22 cellular contexts compared by ENCODE assay signal in genomic region chr11:93497575-93497974, GRCh38. TPM values are rescaled to one million over a fixed set of nuclear protein-coding genes. Genes with fewer than 3 reads are reported as not detected.
DNase-seq lines count a peak whose midpoint lies in the region; ATAC-seq and TF ChIP-seq lines count a peak whose summit lies in the region.
"Had no signal": no experiment of that assay in that cellular context is flagged by ENCODE, and none has a peak within 500 bp of the region (broad histone marks: within the 10 kb centered on the region; RNA-seq: fewer than 3 reads in every experiment).

No MANE protein-coding gene starts in this region.

- intact Hi-C loops in naive thymus-derived CD4-positive, alpha-beta T cell (cut with micrococcal nuclease), result no loop called here

- TF ChIP-seq CTCF in HL-60 (IDR thresholded peaks at IDR 0.05; ENCODE audit: insufficient read depth, low read length), result no peak

- H3K4me3 ChIP-seq in HL-60 (replicated peaks; ENCODE audit: insufficient read depth, low read length), result no peak overlapping the region
- no peak overlapping the region for H3K4me3 ChIP-seq in naive thymus-derived CD4-positive, alpha-beta T cell (ENCODE audit: low read length)
- no peak overlapping the region for H3K4me3 ChIP-seq in CD8-positive, alpha-beta memory T cell (ENCODE audit: low read length)
- H3K4me3 ChIP-seq: ascending aorta; BLaER1 treated with 17β-estradiol and CSF1 and Interleukin-3, amounts not matched to agents 10 nM and 100 nM; lung had no signal

- peaks cover 0 to 2% (median 0%) of the 10 kb centered on the region in 11 donors for H3K9me3 Mint-ChIP-seq in naive thymus-derived CD4-positive, alpha-beta T cell
- H3K9me3 Mint-ChIP-seq in CD8-positive, alpha-beta memory T cell, result no peaks in the 10 kb centered on the region
- H3K9me3 Mint-ChIP-seq: activated CD8-positive, alpha-beta T cell treated with anti-CD3 and anti-CD28 coated beads for 36 hours; activated naive CD8-positive, alpha-beta T cell treated with anti-CD3 and anti-CD28 coated beads for 36 hours had no signal

- H3K27me3 ChIP-seq in HL-60 (ENCODE audit: insufficient read depth, poor library complexity, severe bottlenecking), result no peaks in the 10 kb centered on the region
- no peaks in the 10 kb centered on the region for H3K27me3 ChIP-seq in naive thymus-derived CD4-positive, alpha-beta T cell (ENCODE audit: control insufficient read depth in 2 of 2, insufficient read depth in 2 of 2, low read length in 2 of 2)
- no peaks in the 10 kb centered on the region for H3K27me3 ChIP-seq in CD8-positive, alpha-beta memory T cell (ENCODE audit: insufficient read depth, low read length, poor library complexity, severe bottlenecking)
- H3K27me3 ChIP-seq: ascending aorta; BLaER1 treated with 17β-estradiol and CSF1 and Interleukin-3, amounts not matched to agents 10 nM and 100 nM had no signal

- H3K36me3 Mint-ChIP-seq in naive thymus-derived CD4-positive, alpha-beta T cell, result peaks cover 0 to 10% (median 0%) of the 10 kb centered on the region in 5 donors
- H3K36me3 Mint-ChIP-seq in CD8-positive, alpha-beta memory T cell, result no peaks in the 10 kb centered on the region
- H3K36me3 Mint-ChIP-seq: activated naive CD8-positive, alpha-beta T cell treated with anti-CD3 and anti-CD28 coated beads for 36 hours had no signal

- H3K9me3 ChIP-seq in naive thymus-derived CD4-positive, alpha-beta T cell (ENCODE audit: control insufficient read depth in 2 of 3, low read length in 3 of 3), result no peaks in the 10 kb centered on the region
- H3K9me3 ChIP-seq in CD8-positive, alpha-beta memory T cell (ENCODE audit: low read length), result no peaks in the 10 kb centered on the region
- H3K9me3 ChIP-seq: ascending aorta; BLaER1 treated with 17β-estradiol and CSF1 and Interleukin-3, amounts not matched to agents 10 nM and 100 nM had no signal

- H3K36me3 ChIP-seq in naive thymus-derived CD4-positive, alpha-beta T cell (ENCODE audit: control insufficient read depth in 2 of 3, insufficient read depth in 3 of 3, low read length in 3 of 3), result no peaks in the 10 kb centered on the region
- H3K36me3 ChIP-seq in CD8-positive, alpha-beta memory T cell (ENCODE audit: insufficient read depth, low read length), result no peaks in the 10 kb centered on the region

- POLR2A ChIA-PET in naive thymus-derived CD4-positive, alpha-beta T cell (lab: Charles Lee), result no interaction called here
- POLR2A ChIA-PET in CD8-positive, alpha-beta memory T cell (lab: Charles Lee), result no interaction called here

- peak overlapping the region; percentile 17; the same call in 1 of the 2 replicates for H3K27ac ChIP-seq in HL-60 (replicated peaks)
- no peak overlapping the region for H3K27ac ChIP-seq in naive thymus-derived CD4-positive, alpha-beta T cell (ENCODE audit: low read depth, low read length)
- no peak overlapping the region for H3K27ac ChIP-seq in CD8-positive, alpha-beta memory T cell (ENCODE audit: low read depth, low read length)
- H3K27ac ChIP-seq: ascending aorta; BLaER1 treated with 17β-estradiol and CSF1 and Interleukin-3, amounts not matched to agents 10 nM and 100 nM; RWPE1 had no signal

- peaks cover 0 to 7% (median 0%) of the 10 kb centered on the region in 7 donors for H3K4me1 Mint-ChIP-seq in naive thymus-derived CD4-positive, alpha-beta T cell
- H3K4me1 Mint-ChIP-seq in CD8-positive, alpha-beta memory T cell, result no peaks in the 10 kb centered on the region
- H3K4me1 Mint-ChIP-seq: activated naive CD8-positive, alpha-beta T cell treated with anti-CD3 and anti-CD28 coated beads for 36 hours had no signal

- peak; percentile 26 for ATAC-seq in naive thymus-derived CD4-positive, alpha-beta T cell
- no peak for ATAC-seq in HG03139 (IDR thresholded peaks at IDR 0.05; ENCODE audit: unreplicated experiment)
- ATAC-seq: activated CD8-positive, alpha-beta T cell treated with anti-CD3 and anti-CD28 coated beads for 36 hours had no signal

- H3K4me3 Mint-ChIP-seq in naive thymus-derived CD4-positive, alpha-beta T cell, result no peak overlapping the region
- H3K4me3 Mint-ChIP-seq in CD8-positive, alpha-beta memory T cell, result no peak overlapping the region
- H3K4me3 Mint-ChIP-seq: activated CD8-positive, alpha-beta T cell treated with anti-CD3 and anti-CD28 coated beads for 36 hours; activated naive CD8-positive, alpha-beta T cell treated with anti-CD3 and anti-CD28 coated beads for 36 hours had no signal

- CTCF ChIA-PET in naive thymus-derived CD4-positive, alpha-beta T cell (lab: Charles Lee), result no interaction called here
- CTCF ChIA-PET in CD8-positive, alpha-beta memory T cell (lab: Charles Lee), result no interaction called here

- DNase-seq in AML-193 (lab: John Stamatoyannopoulos, UW), result peak; percentile 39 to 47
- DNase-seq in HL-60 (ENCODE audit: low read depth in 1 of 2, low spot score in 1 of 2), result peak; percentile 7 to 81
- peak; percentile 13 for DNase-seq in RPMI8226
- no peak for DNase-seq in naive thymus-derived CD4-positive, alpha-beta T cell
- DNase-seq in C1 segment of cervical spinal cord (lab: John Stamatoyannopoulos, UW), result no peak
- DNase-seq in CD8-positive, alpha-beta memory T cell, result no peak
- DNase-seq: activated CD4-positive, CD25-positive, alpha-beta regulatory T cell; activated CD8-positive, alpha-beta T cell treated with anti-CD3 and anti-CD28 coated beads for 36 hours; activated naive CD8-positive, alpha-beta T cell treated with anti-CD3 and anti-CD28 coated beads for 36 hours; caudate nucleus; kidney; NCI-H146; NK-92 treated with Interleukin-12 subunit alpha and Interleukin-12 subunit beta, amount 100 ng/mL, for 24 hours; nucleus accumbens; small intestine; stimulated activated CD4-positive, alpha-beta T cell treated with anti-CD3 and anti-CD28 coated beads, Interleukin-1b, Interleukin-23, amount 100 ng/mL, for 48 hours; T1000 had no signal

- no peaks in the 10 kb centered on the region for H3K4me1 ChIP-seq in naive thymus-derived CD4-positive, alpha-beta T cell (ENCODE audit: control insufficient read depth in 2 of 2, insufficient read depth in 2 of 2, low read length in 2 of 2)
- no peaks in the 10 kb centered on the region for H3K4me1 ChIP-seq in CD8-positive, alpha-beta memory T cell (ENCODE audit: insufficient read depth, low read length)
- H3K4me1 ChIP-seq: ascending aorta had no signal

- no peaks in the 10 kb centered on the region for H3K27me3 Mint-ChIP-seq in naive thymus-derived CD4-positive, alpha-beta T cell
- no peaks in the 10 kb centered on the region for H3K27me3 Mint-ChIP-seq in CD8-positive, alpha-beta memory T cell
- H3K27me3 Mint-ChIP-seq: activated CD8-positive, alpha-beta T cell treated with anti-CD3 and anti-CD28 coated beads for 36 hours; activated naive CD8-positive, alpha-beta T cell treated with anti-CD3 and anti-CD28 coated beads for 36 hours had no signal

- H3K27ac Mint-ChIP-seq in naive thymus-derived CD4-positive, alpha-beta T cell, result no peak overlapping the region
- H3K27ac Mint-ChIP-seq in CD8-positive, alpha-beta memory T cell, result no peak overlapping the region
- H3K27ac Mint-ChIP-seq: activated CD8-positive, alpha-beta T cell treated with anti-CD3 and anti-CD28 coated beads for 36 hours; activated naive CD8-positive, alpha-beta T cell treated with anti-CD3 and anti-CD28 coated beads for 36 hours had no signal

RNA-seq across cellular contexts. Expression of gene SMCO4, which starts 45.6 kb away (rescaled TPM):
- total RNA-seq in naive thymus-derived CD4-positive, alpha-beta T cell, result 10 to 100 TPM in 2 of 5 experiments, 1 to 10 TPM in 3; 2.9 to 34.7 (median 5.9) TPM
- 1 to 10 TPM in 1 of 2 donors, under 1 TPM in 1; 0.97 to 3.9 TPM for polyA plus RNA-seq in naive thymus-derived CD4-positive, alpha-beta T cell
- 10 to 100 TPM in 1 of 2 experiments, 1 to 10 TPM in 1; 8.2 to 10.8 TPM for total RNA-seq in CD8-positive, alpha-beta memory T cell
- polyA plus RNA-seq in CD8-positive, alpha-beta memory T cell, result 9.0 TPM

Comparison
In these comparisons a context has a peak if more than half of its experiments do, and no peak if none do; other contexts are left out.
1. DNase-seq: peak in AML-193 (2 of 2), HL-60 (2 of 2) and RPMI8226 (single experiment); none in naive thymus-derived CD4-positive, alpha-beta T cell (0 of 9), C1 segment of cervical spinal cord (0 of 14) and CD8-positive, alpha-beta memory T cell (0 of 5).